1 cellular context compared by ENCODE assay signal in genomic region chr3:55897573-55898224, GRCh38.
A peak's percentile ranks its signal among the peaks of the same experiment; 100 is the strongest.
TF ChIP-seq lines count a peak whose summit lies in the region.

No MANE protein-coding gene starts in this region.

TF ChIP-seq in SK-N-SH, 30 proteins besides CTCF, POLR2A, EP300 and RAD21 (continued from another document):
- no peak for TF ChIP-seq RFX5 (IDR thresholded peaks at IDR 0.05; ENCODE audit: low read length)
- peak; percentile 48 for TF ChIP-seq SMC3 (IDR thresholded peaks at IDR 0.05; ENCODE audit: low read depth, low read length)
